12 cellular contexts compared by ENCODE assay signal in the genomic region with DNA sequence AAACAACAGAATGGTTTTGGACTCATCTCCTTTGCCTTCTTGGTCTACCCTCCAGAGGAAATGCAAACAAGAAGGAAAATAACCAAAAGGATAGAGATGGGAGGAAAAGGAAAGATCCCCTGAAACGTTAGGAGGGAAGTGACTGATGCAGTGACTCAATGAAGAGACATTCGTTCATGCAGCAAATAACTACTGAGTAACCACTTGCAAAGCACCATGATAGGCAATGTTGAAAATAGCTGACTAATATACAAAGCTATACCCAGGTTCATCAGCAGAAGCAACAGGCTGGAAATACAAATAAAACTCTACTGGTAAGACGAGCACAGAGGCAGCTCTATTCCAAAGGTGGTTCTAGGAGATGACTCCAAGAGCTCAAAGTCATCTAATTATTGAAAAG. TPM values are rescaled to one million over a fixed set of nuclear protein-coding genes. Genes with fewer than 3 reads are reported as not detected.
A peak's percentile ranks its signal among the peaks of the same experiment; 100 is the strongest.
DNase-seq lines count a peak whose midpoint lies in the region; ATAC-seq and TF ChIP-seq lines count a peak whose summit lies in the region.
"Had no signal": no experiment of that assay in that cellular context is flagged by ENCODE, and none has a peak within 500 bp of the region (broad histone marks: within the 10 kb centered on the region; RNA-seq: fewer than 3 reads in every experiment).

No MANE protein-coding gene starts in this region.

- no peaks in the 10 kb centered on the region for H3K9me3 Mint-ChIP-seq in activated T-cell treated with anti-CD3 and anti-CD28 coated beads, Interleukin-2, amount 50 U/mL, for 72 hours
- no peaks in the 10 kb centered on the region for H3K9me3 Mint-ChIP-seq in natural killer cell treated with Interleukin-12 subunit alpha and Interleukin-12 subunit beta and Interleukin-15 and Interleukin-18, amount 100 ng/mL, for 72 hours
- no peaks in the 10 kb centered on the region for H3K9me3 Mint-ChIP-seq in naive thymus-derived CD8-positive, alpha-beta T cell

- peak overlapping the region; percentile 36 for H3K27ac Mint-ChIP-seq in activated T-cell treated with anti-CD3 and anti-CD28 coated beads, Interleukin-2, amount 50 U/mL, for 72 hours
- no peak overlapping the region for H3K27ac Mint-ChIP-seq in natural killer cell treated with Interleukin-12 subunit alpha and Interleukin-12 subunit beta and Interleukin-15 and Interleukin-18, amount 100 ng/mL, for 72 hours
- peak overlapping the region in 2 of 10 donors; percentile 0 to 82 for H3K27ac Mint-ChIP-seq in naive thymus-derived CD8-positive, alpha-beta T cell

- no peaks in the 10 kb centered on the region for H3K27me3 ChIP-seq in RWPE2 (ENCODE audit: insufficient read depth, poor library complexity, severe bottlenecking)
- H3K27me3 ChIP-seq in fibroblast of lung (ENCODE audit: control insufficient read depth, insufficient read depth, low read length): no peaks in the 10 kb centered on the region
- H3K27me3 ChIP-seq: BE2C, tibial nerve had no signal

- no peak overlapping the region for H3K4me3 Mint-ChIP-seq in activated T-cell treated with anti-CD3 and anti-CD28 coated beads, Interleukin-2, amount 50 U/mL, for 72 hours
- H3K4me3 Mint-ChIP-seq in natural killer cell treated with Interleukin-12 subunit alpha and Interleukin-12 subunit beta and Interleukin-15 and Interleukin-18, amount 100 ng/mL, for 72 hours: no peak overlapping the region
- no peak overlapping the region for H3K4me3 Mint-ChIP-seq in naive thymus-derived CD8-positive, alpha-beta T cell

- POLR2A ChIA-PET in naive thymus-derived CD8-positive, alpha-beta T cell (lab: Charles Lee): interaction anchor here (0.6 kb wide), 1 partner anchor 41 kb away, joined by 3 read pairs; no protein-coding TSS in a partner anchor

- no peaks in the 10 kb centered on the region for H3K27me3 Mint-ChIP-seq in activated T-cell treated with anti-CD3 and anti-CD28 coated beads, Interleukin-2, amount 50 U/mL, for 72 hours (ENCODE audit: low read depth)
- H3K27me3 Mint-ChIP-seq in natural killer cell treated with Interleukin-12 subunit alpha and Interleukin-12 subunit beta and Interleukin-15 and Interleukin-18, amount 100 ng/mL, for 72 hours: no peaks in the 10 kb centered on the region
- no peaks in the 10 kb centered on the region for H3K27me3 Mint-ChIP-seq in naive thymus-derived CD8-positive, alpha-beta T cell

- ATAC-seq in activated T-cell treated with anti-CD3 and anti-CD28 coated beads, Interleukin-2, amount 50 U/mL, for 72 hours (replicated peaks in 1 of 2): peak in 1 of 2 donors; percentile 63
- peak; percentile 100 for ATAC-seq in RWPE2 (ENCODE audit: low read depth)
- no peak for ATAC-seq in natural killer cell treated with Interleukin-12 subunit alpha and Interleukin-12 subunit beta and Interleukin-15 and Interleukin-18, amount 100 ng/mL, for 72 hours
- no peak for ATAC-seq in naive thymus-derived CD8-positive, alpha-beta T cell

- H3K4me1 ChIP-seq in RWPE2 (ENCODE audit: insufficient read depth, poor library complexity, severe bottlenecking) (peaks cover 15% of the 10 kb centered on the region), fibroblast of lung (ENCODE audit: control insufficient read depth, extremely low read depth, insufficient read depth, low read length) (peaks cover 13% of the 10 kb centered on the region)
- H3K4me1 ChIP-seq: BE2C had no signal

- no peaks in the 10 kb centered on the region for H4K20me1 ChIP-seq in fibroblast of lung (ENCODE audit: control insufficient read depth, extremely low read depth, insufficient read depth, low read length)

- H3K36me3 Mint-ChIP-seq in activated T-cell treated with anti-CD3 and anti-CD28 coated beads, Interleukin-2, amount 50 U/mL, for 72 hours (ENCODE audit: insufficient read depth in 2 of 2): peaks cover 1 to 9% of the 10 kb centered on the region in 2 donors
- peaks cover 9% of the 10 kb centered on the region for H3K36me3 Mint-ChIP-seq in natural killer cell treated with Interleukin-12 subunit alpha and Interleukin-12 subunit beta and Interleukin-15 and Interleukin-18, amount 100 ng/mL, for 72 hours
- H3K36me3 Mint-ChIP-seq in naive thymus-derived CD8-positive, alpha-beta T cell: peaks cover 0 to 72% (median 9%) of the 10 kb centered on the region in 3 donors

- H3K27ac ChIP-seq in RWPE2 (ENCODE audit: poor library complexity, severe bottlenecking) (peak overlapping the region; percentile 71), fibroblast of lung (ENCODE audit: insufficient read depth, low read length) (peak overlapping the region; percentile 49)
- H3K27ac ChIP-seq: tibial nerve had no signal

- H3K79me2 ChIP-seq in fibroblast of lung (ENCODE audit: control insufficient read depth, insufficient read depth, low read length): no peaks in the 10 kb centered on the region

- no peak overlapping the region for H3K9ac ChIP-seq in fibroblast of lung (ENCODE audit: insufficient read depth, low read length)

- TF ChIP-seq CTCF in RWPE2 (IDR thresholded peaks at IDR 0.05; ENCODE audit: poor library complexity, severe bottlenecking): no peak
- no peak for TF ChIP-seq CTCF in fibroblast of lung (conservative IDR thresholded peaks at IDR 0.05 in 1 of 2, IDR thresholded peaks at IDR 0.05 in 1 of 2; ENCODE audit: low read depth in 1 of 2, low read length in 2 of 2)

- peaks cover 9% of the 10 kb centered on the region for H3K4me1 Mint-ChIP-seq in activated T-cell treated with anti-CD3 and anti-CD28 coated beads, Interleukin-2, amount 50 U/mL, for 72 hours (ENCODE audit: low read depth)
- H3K4me1 Mint-ChIP-seq in natural killer cell treated with Interleukin-12 subunit alpha and Interleukin-12 subunit beta and Interleukin-15 and Interleukin-18, amount 100 ng/mL, for 72 hours (ENCODE audit: low read depth in 2 of 2): peaks cover 0 to 9% of the 10 kb centered on the region in 2 donors
- H3K4me1 Mint-ChIP-seq in naive thymus-derived CD8-positive, alpha-beta T cell: peaks cover 2 to 14% (median 8%) of the 10 kb centered on the region in 4 donors

- H2AFZ ChIP-seq in fibroblast of lung (ENCODE audit: low read length): no peak overlapping the region

- no peaks in the 10 kb centered on the region for H3K9me3 ChIP-seq in RWPE2 (ENCODE audit: severe bottlenecking)
- H3K9me3 ChIP-seq in fibroblast of lung (ENCODE audit: control insufficient read depth, insufficient read depth, low read depth, low read length): no peaks in the 10 kb centered on the region
- H3K9me3 ChIP-seq: BE2C, tibial nerve had no signal

- DNase-seq in activated T-cell treated with anti-CD3 and anti-CD28 coated beads, Interleukin-2, amount 50 U/mL, for 72 hours: no peak
- no peak for DNase-seq in activated T-cell treated with anti-CD3 and anti-CD28 coated beads, Interleukin-2, amount 50 U/mL, for 1 hour
- DNase-seq in RWPE2 (ENCODE audit: low spot score) (no peak), fibroblast of lung (ENCODE audit: low read depth in 2 of 2) (peak; percentile 76 to 92), smooth muscle cell of the brain vasculature (ENCODE audit: low read depth, low spot score) (peak; percentile 4), epidermal melanocyte (ENCODE audit: insufficient read length, low spot score) (no peak)
- DNase-seq in natural killer cell treated with Interleukin-12 subunit alpha and Interleukin-12 subunit beta and Interleukin-15 and Interleukin-18, amount 100 ng/mL, for 72 hours (ENCODE audit: low spot score): no peak
- DNase-seq in naive thymus-derived CD8-positive, alpha-beta T cell: no peak
- DNase-seq: BE2C; stimulated activated CD4-positive, alpha-beta T cell treated with anti-CD3 and anti-CD28 coated beads, Interleukin-4, amount 100 ng/mL, for 24 hours had no signal

- peaks cover 14% of the 10 kb centered on the region; the same call in 1 of the 2 replicates for H3K36me3 ChIP-seq in RWPE2 (ENCODE audit: low read depth)
- H3K36me3 ChIP-seq in fibroblast of lung (ENCODE audit: control insufficient read depth, insufficient read depth, low read length): no peaks in the 10 kb centered on the region

- H3K4me3 ChIP-seq in RWPE2 (ENCODE audit: severe bottlenecking) (no peak overlapping the region), fibroblast of lung (replicated peaks in 1 of 4; ENCODE audit: control extremely low read depth in 1 of 4, insufficient read depth in 1 of 4, low read depth in 3 of 4, low read length in 4 of 4) (no peak overlapping the region)
- H3K4me3 ChIP-seq: tibial nerve had no signal

- peak overlapping the region; percentile 56 for H3K4me2 ChIP-seq in fibroblast of lung (ENCODE audit: extremely low read depth, insufficient read depth, low read length)

RNA-seq across cellular contexts. Expression of a gene that starts 41.8 kb away (rescaled TPM):
- 10 to 100 TPM; 78.9 to 79.1 TPM for total RNA-seq in activated T-cell treated with anti-CD3 and anti-CD28 coated beads, Interleukin-2, amount 50 U/mL, for 72 hours
- 11.3 and 21.3 TPM in 2 replicates for total RNA-seq in fibroblast of lung
- 18.5 and 22.8 TPM in 2 replicates for polyA plus RNA-seq in fibroblast of lung
- 21.7 and 23.1 TPM in 2 replicates for polyA plus RNA-seq in fibroblast of lung (2012)
- polyA minus RNA-seq in fibroblast of lung (ENCODE audit: low replicate concordance): 102 and 123 TPM in 2 replicates
- total RNA-seq in natural killer cell treated with Interleukin-12 subunit alpha and Interleukin-12 subunit beta and Interleukin-15 and Interleukin-18, amount 100 ng/mL, for 72 hours: 10 to 100 TPM; 55.4 to 57.2 TPM
- total RNA-seq in naive thymus-derived CD8-positive, alpha-beta T cell: 100 to 1,000 TPM; 104 to 115 TPM
- polyA plus RNA-seq in naive thymus-derived CD8-positive, alpha-beta T cell: 10 to 100 TPM in 1 of 3 donors, 1 to 10 TPM in 2; 5.4 to 17.3 (median 7.4) TPM

RNA-seq across cellular contexts. Expression of a gene that starts 45.6 kb away (rescaled TPM):
- not detected for total RNA-seq in activated T-cell treated with anti-CD3 and anti-CD28 coated beads, Interleukin-2, amount 50 U/mL, for 72 hours
- total RNA-seq in fibroblast of lung: not detected in 2 replicates
- polyA plus RNA-seq in fibroblast of lung: 0.05 TPM in 1 of 2 replicates, not detected in the other
- not detected in 2 replicates for polyA plus RNA-seq in fibroblast of lung (2012)
- polyA minus RNA-seq in fibroblast of lung (ENCODE audit: low replicate concordance): 0.15 TPM in 1 of 2 replicates, not detected in the other
- not detected for total RNA-seq in natural killer cell treated with Interleukin-12 subunit alpha and Interleukin-12 subunit beta and Interleukin-15 and Interleukin-18, amount 100 ng/mL, for 72 hours
- total RNA-seq in naive thymus-derived CD8-positive, alpha-beta T cell: under 1 TPM; 0.18 to 0.19 TPM
- polyA plus RNA-seq in naive thymus-derived CD8-positive, alpha-beta T cell: not detected
- total RNA-seq: tibial nerve had no signal
- polyA plus RNA-seq: neural cell had no signal

Comparison
In these comparisons a context has a peak if more than half of its experiments do, and no peak if none do; other contexts are left out.
1. DNase-seq: peak in fibroblast of lung (2 of 2) and smooth muscle cell of the brain vasculature (single experiment); none in activated T-cell treated with anti-CD3 and anti-CD28 coated beads, Interleukin-2, amount 50 U/mL, for 72 hours (0 of 2), activated T-cell treated with anti-CD3 and anti-CD28 coated beads, Interleukin-2, amount 50 U/mL, for 1 hour (single experiment), RWPE2 (single experiment), epidermal melanocyte (single experiment), natural killer cell treated with Interleukin-12 subunit alpha and Interleukin-12 subunit beta and Interleukin-15 and Interleukin-18, amount 100 ng/mL, for 72 hours (single experiment) and naive thymus-derived CD8-positive, alpha-beta T cell (0 of 10).